Comparison of ENCODE assay signal across 1 cellular context in the genomic region with DNA sequence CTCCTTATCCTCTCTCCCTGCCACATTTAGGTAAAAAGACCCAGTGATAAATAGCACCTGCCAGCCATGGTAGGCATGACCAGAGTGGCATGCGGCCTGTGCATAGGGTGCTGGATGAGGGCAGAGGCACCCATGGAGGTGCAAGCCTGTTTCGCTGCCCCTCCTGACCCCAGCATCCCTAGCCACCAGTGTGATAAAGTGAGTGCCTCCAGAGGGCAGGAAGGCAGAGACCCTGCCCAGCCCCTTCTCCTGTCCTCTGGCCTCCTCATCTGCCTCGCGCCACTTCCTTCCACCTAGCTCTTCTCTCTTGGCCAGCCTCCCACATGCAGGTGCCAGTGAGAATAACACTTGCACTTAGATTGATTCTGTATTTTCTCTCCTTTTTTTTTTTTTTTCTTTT.
TF ChIP-seq lines count a peak whose summit lies in the region.

No MANE protein-coding gene starts in this region.

TF ChIP-seq in GM12878, 131 proteins besides CTCF, POLR2A, EP300 and RAD21 (continued from another document):
- TF ChIP-seq GATAD2B (conservative IDR thresholded peaks at IDR 0.05; ENCODE audit: low read depth) (peak; percentile 54; the same call in 1 of the 2 replicates), NFIC (IDR thresholded peaks at IDR 0.05; ENCODE audit: low read depth, low read length) (no peak), ZBTB4 (CRISPR knock-in tag; IDR thresholded peaks at IDR 0.05) (peak; percentile 21; the same call in 1 of the 2 replicates), MTA2 (IDR thresholded peaks at IDR 0.05; ENCODE audit: low read depth) (no peak), GABPA (IDR thresholded peaks at IDR 0.05; ENCODE audit: low read depth) (no peak), CUX1 (IDR thresholded peaks at IDR 0.05; ENCODE audit: insufficient replicate concordance, low read depth, low read length) (no peak), ZNF622 (IDR thresholded peaks at IDR 0.05) (no peak), TCF7 (IDR thresholded peaks at IDR 0.05; ENCODE audit: borderline replicate concordance) (no peak), TARDBP (IDR thresholded peaks at IDR 0.05; ENCODE audit: borderline replicate concordance) (no peak), FOS (IDR thresholded peaks at IDR 0.05; ENCODE audit: borderline replicate concordance, extremely low read depth, insufficient read length) (no peak), ETV6 (conservative IDR thresholded peaks at IDR 0.05 in 1 of 2, IDR thresholded peaks at IDR 0.05 in 1 of 2; ENCODE audit: borderline replicate concordance in 1 of 2, low read depth in 1 of 2) (0 out of 4 replicates have a peak, but pooled peaks of 1 of the 2 experiments have one; percentile 12), TCF3 (IDR thresholded peaks at IDR 0.05; ENCODE audit: borderline replicate concordance, insufficient read depth, low read depth, low read length) (no peak), NBN (IDR thresholded peaks at IDR 0.05) (no peak), EED (IDR thresholded peaks at IDR 0.05; ENCODE audit: low read depth) (no peak; the same call in 1 of the 2 replicates), PAX5 (IDR thresholded peaks at IDR 0.05; ENCODE audit: borderline replicate concordance, low read depth, low read length) (no peak), HDGF (IDR thresholded peaks at IDR 0.05) (no peak), TBL1XR1 (IDR thresholded peaks at IDR 0.05; ENCODE audit: low read depth, low read length) (no peak), LARP7 (IDR thresholded peaks at IDR 0.05) (no peak), SP1 (IDR thresholded peaks at IDR 0.05; ENCODE audit: low read depth, low read length) (no peak), TAF1 (IDR thresholded peaks at IDR 0.05; ENCODE audit: borderline replicate concordance, low read depth, low read length) (no peak), SUZ12 (IDR thresholded peaks at IDR 0.05; ENCODE audit: unreplicated experiment) (no peak), SPI1 (IDR thresholded peaks at IDR 0.05; ENCODE audit: borderline replicate concordance, insufficient read depth, low read depth, low read length) (peak; percentile 31; the same call in 1 of the 2 replicates), KAT2A (conservative IDR thresholded peaks at IDR 0.05; ENCODE audit: control insufficient read depth, low read depth, low read length) (no peak), ZSCAN29 (IDR thresholded peaks at IDR 0.05) (no peak), ESRRA (IDR thresholded peaks at IDR 0.05; ENCODE audit: low read length) (no peak)
- TF ChIP-seq, protein P1, sequence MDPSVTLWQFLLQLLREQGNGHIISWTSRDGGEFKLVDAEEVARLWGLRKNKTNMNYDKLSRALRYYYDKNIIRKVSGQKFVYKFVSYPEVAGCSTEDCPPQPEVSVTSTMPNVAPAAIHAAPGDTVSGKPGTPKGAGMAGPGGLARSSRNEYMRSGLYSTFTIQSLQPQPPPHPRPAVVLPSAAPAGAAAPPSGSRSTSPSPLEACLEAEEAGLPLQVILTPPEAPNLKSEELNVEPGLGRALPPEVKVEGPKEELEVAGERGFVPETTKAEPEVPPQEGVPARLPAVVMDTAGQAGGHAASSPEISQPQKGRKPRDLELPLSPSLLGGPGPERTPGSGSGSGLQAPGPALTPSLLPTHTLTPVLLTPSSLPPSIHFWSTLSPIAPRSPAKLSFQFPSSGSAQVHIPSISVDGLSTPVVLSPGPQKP (IDR thresholded peaks at IDR 0.05; ENCODE audit: low read depth, low read length): no peak
- TF ChIP-seq, protein P2, sequence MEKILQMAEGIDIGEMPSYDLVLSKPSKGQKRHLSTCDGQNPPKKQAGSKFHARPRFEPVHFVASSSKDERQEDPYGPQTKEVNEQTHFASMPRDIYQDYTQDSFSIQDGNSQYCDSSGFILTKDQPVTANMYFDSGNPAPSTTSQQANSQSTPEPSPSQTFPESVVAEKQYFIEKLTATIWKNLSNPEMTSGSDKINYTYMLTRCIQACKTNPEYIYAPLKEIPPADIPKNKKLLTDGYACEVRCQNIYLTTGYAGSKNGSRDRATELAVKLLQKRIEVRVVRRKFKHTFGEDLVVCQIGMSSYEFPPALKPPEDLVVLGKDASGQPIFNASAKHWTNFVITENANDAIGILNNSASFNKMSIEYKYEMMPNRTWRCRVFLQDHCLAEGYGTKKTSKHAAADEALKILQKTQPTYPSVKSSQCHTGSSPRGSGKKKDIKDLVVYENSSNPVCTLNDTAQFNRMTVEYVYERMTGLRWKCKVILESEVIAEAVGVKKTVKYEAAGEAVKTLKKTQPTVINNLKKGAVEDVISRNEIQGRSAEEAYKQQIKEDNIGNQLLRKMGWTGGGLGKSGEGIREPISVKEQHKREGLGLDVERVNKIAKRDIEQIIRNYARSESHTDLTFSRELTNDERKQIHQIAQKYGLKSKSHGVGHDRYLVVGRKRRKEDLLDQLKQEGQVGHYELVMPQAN (conservative IDR thresholded peaks at IDR 0.05): no peak
TF ChIP-seq in GM12878: peak in this region for 7.
